In genomic region chr1:87560961-87561360, GRCh38 we compare ENCODE assay signal across 14 cellular contexts.
DNase-seq lines count a peak whose midpoint lies in the region; ATAC-seq and TF ChIP-seq lines count a peak whose summit lies in the region.
"Had no signal": no experiment of that assay in that cellular context is flagged by ENCODE, and none has a peak within 500 bp of the region (broad histone marks: within the 10 kb centered on the region; RNA-seq: fewer than 3 reads in every experiment).

No MANE protein-coding gene starts in this region.

- peak; percentile 96 for ATAC-seq in IMR-90 (ENCODE audit: low read depth)
- ATAC-seq in lung (ENCODE audit: insufficient read depth, low FRiP score) = peak; percentile 27
- no peak for ATAC-seq in GM21528 (IDR thresholded peaks at IDR 0.05; ENCODE audit: low FRiP score, unreplicated experiment)
- no peak for ATAC-seq in HG03571 (IDR thresholded peaks at IDR 0.05; ENCODE audit: unreplicated experiment)
- ATAC-seq: Right ventricle myocardium inferior had no signal

- intact Hi-C loops in IMR-90 (cut with micrococcal nuclease) = no loop called here

- BruUV-seq in IMR-90 (replicated peaks; lab: Mats Ljungman, UMichigan) = no TSS peak

- H3K23ac ChIP-seq in IMR-90 (ENCODE audit: low read depth, low read length) = no peak overlapping the region

- no peaks in the 10 kb centered on the region for H3K36me3 ChIP-seq in IMR-90 (ENCODE audit: control insufficient read depth, insufficient read depth, low read length)
- no peaks in the 10 kb centered on the region for H3K36me3 ChIP-seq in lung (ENCODE audit: control insufficient read depth in 2 of 2, insufficient read depth in 2 of 2, low read length in 2 of 2)

- H3K4me1 ChIP-seq in IMR-90 (ENCODE audit: control insufficient read depth, insufficient read depth, low read length) (peaks cover 5% of the 10 kb centered on the region), lung (ENCODE audit: control insufficient read depth in 2 of 2, insufficient read depth in 2 of 2, low read length in 2 of 2) (no peaks in the 10 kb centered on the region)

- CTCF ChIA-PET in IMR-90 (lab: Yijun Ruan, JAX) = no interaction called here

- no peak overlapping the region for H2AK9ac ChIP-seq in IMR-90 (replicated peaks; ENCODE audit: low read depth, low read length, poor library complexity)

- no peak overlapping the region for H2AFZ ChIP-seq in IMR-90 (replicated peaks; ENCODE audit: low read length, poor library complexity)

- H2AK5ac ChIP-seq in IMR-90 (ENCODE audit: low read depth, low read length) = no peak overlapping the region

- H4K91ac ChIP-seq in IMR-90 (ENCODE audit: insufficient read depth, low read depth, low read length) = peak overlapping the region; percentile 28; the same call in 1 of the 2 replicates

- H3K4me3 ChIP-seq in IMR-90 (ENCODE audit: insufficient read depth, low read depth, low read length) (no peak overlapping the region), cardiac fibroblast (replicated peaks in 1 of 2; ENCODE audit: low read depth in 2 of 2, low read length in 2 of 2) (no peak overlapping the region), lung (no peak overlapping the region)

- no peaks in the 10 kb centered on the region for H3K79me1 ChIP-seq in IMR-90 (ENCODE audit: low read depth in 1 of 2, low read length in 2 of 2)

- H3K4ac ChIP-seq in IMR-90 (ENCODE audit: low read depth, low read length) = no peak overlapping the region

- TF ChIP-seq RAD21 in IMR-90 (IDR thresholded peaks at IDR 0.05; ENCODE audit: low read length) = no peak

- no peaks in the 10 kb centered on the region for H4K20me1 ChIP-seq in IMR-90 (ENCODE audit: insufficient read depth, low read length)

- in situ Hi-C loops in IMR-90 (cut with MboI; ENCODE audit: low sequenced_read_pairs) = no loop called here

- peak overlapping the region in 1 of 2 experiments; percentile 13; a peak in 1 of 4 replicates for H4K8ac ChIP-seq in IMR-90 (ENCODE audit: low read depth in 2 of 2, low read length in 2 of 2)

- H3K9me3 ChIP-seq in IMR-90 (ENCODE audit: control insufficient read depth, insufficient read depth, low read length) (no peaks in the 10 kb centered on the region), lung (ENCODE audit: control insufficient read depth in 2 of 2, insufficient read depth in 1 of 2, low read length in 1 of 2) (no peaks in the 10 kb centered on the region)

- peak overlapping the region; percentile 48 for H2BK5ac ChIP-seq in IMR-90 (ENCODE audit: low read depth, low read length, poor library complexity, severe bottlenecking)

- DNase-seq in IMR-90 (peak; percentile 75), cardiac fibroblast (ENCODE audit: low read depth in 2 of 2) (peak; percentile 3 to 18), lung (ENCODE audit: low spot score) (no peak), erythroblast (lab: John Stamatoyannopoulos, UW) (no peak)
- DNase-seq in activated CD8-positive, alpha-beta memory T cell treated with anti-CD3 and anti-CD28 coated beads, Interleukin-2, amount 50 U/mL, for 48 hours = no peak
- DNase-seq: ACHN, H9, Karpas-422, NCI-H1436 treated with DMSO at 0.1 percent for 48 hours, NCI-H2029 treated with DMSO at 0.1 percent for 48 hours, NCI-H2171 treated with DMSO at 0.1 percent for 48 hours had no signal

- dilution Hi-C loops in IMR-90 (cut with HindIII; ENCODE audit: low sequenced_read_pairs, unreplicated experiment) = no loop called here

- H2BK15ac ChIP-seq in IMR-90 (ENCODE audit: low read depth, low read length) = no peak overlapping the region

- TF ChIP-seq POLR2A in IMR-90 (IDR thresholded peaks at IDR 0.05; ENCODE audit: low read depth, low read length) (no peak), erythroblast (IDR thresholded peaks at IDR 0.05; ENCODE audit: low read length) (no peak)

- H4K5ac ChIP-seq in IMR-90 (ENCODE audit: low read depth, low read length) = peak overlapping the region; percentile 57; the same call in 1 of the 2 replicates

- WGBS in IMR-90 (ENCODE audit: extremely low coverage in 2 of 2, insufficient read length in 1 of 2), 2 experiments = no CpG with 5 or more reads among the region's 1 CpG
- 88% methylated on average over 1 of the region's 1 CpG for WGBS in lung, 2 donors

- peak overlapping the region; percentile 89 for H3K27ac ChIP-seq in IMR-90 (ENCODE audit: insufficient read depth, low read length)
- no peak overlapping the region for H3K27ac ChIP-seq in lung (ENCODE audit: low read depth in 1 of 2, low read length in 1 of 2)

- H2BK20ac ChIP-seq in IMR-90 (ENCODE audit: low read depth, low read length) = no peak overlapping the region

- no peak overlapping the region for H3K14ac ChIP-seq in IMR-90 (replicated peaks; ENCODE audit: low read depth, low read length)

- no peak overlapping the region for H2BK120ac ChIP-seq in IMR-90 (ENCODE audit: low read depth, low read length)

- H3K9me1 ChIP-seq in IMR-90 (ENCODE audit: insufficient read depth, low read length) = no peaks in the 10 kb centered on the region

- POLR2A ChIA-PET in IMR-90 (lab: Charles Lee; ENCODE audit: unreplicated experiment) = interaction anchor here (0.5 kb wide), 1 partner anchor 232 kb away, joined by 3 read pairs; no protein-coding TSS in a partner anchor

- H3K18ac ChIP-seq in IMR-90 (ENCODE audit: low read depth, low read length) = peak overlapping the region; percentile 81

- H3K4me2 ChIP-seq in IMR-90 (ENCODE audit: low read depth, low read length) = peak overlapping the region; percentile 42

- TF ChIP-seq CTCF in IMR-90 (conservative IDR thresholded peaks at IDR 0.05; ENCODE audit: low read depth, low read length) (no peak), cardiac fibroblast (IDR thresholded peaks at IDR 0.05; ENCODE audit: low read depth, low read length) (no peak), lung (IDR thresholded peaks at IDR 0.05; ENCODE audit: control extremely low read depth, extremely low read depth) (no peak)

- H3K9ac ChIP-seq in IMR-90 (ENCODE audit: low read depth, low read length) = no peak overlapping the region

- H3K56ac ChIP-seq in IMR-90 (ENCODE audit: extremely low read depth, insufficient read depth, low read length) = no peak overlapping the region

- H3K27me3 ChIP-seq in IMR-90 (ENCODE audit: control insufficient read depth, insufficient read depth, low read length) (no peaks in the 10 kb centered on the region), lung (ENCODE audit: control insufficient read depth, insufficient read depth) (no peaks in the 10 kb centered on the region)

TF ChIP-seq in IMR-90, 13 proteins besides CTCF, POLR2A, EP300 and RAD21:
- TF ChIP-seq RFX5 (IDR thresholded peaks at IDR 0.05; ENCODE audit: low read depth, low read length) = no peak

Comparison
In these comparisons a context has a peak if more than half of its experiments do, and no peak if none do; other contexts are left out.
1. ATAC-seq: peak in IMR-90 (single experiment) and lung (single experiment); none in GM21528 (single experiment) and HG03571 (single experiment).
2. DNase-seq: peak in IMR-90 (single experiment) and cardiac fibroblast (2 of 2); none in lung (single experiment), activated CD8-positive, alpha-beta memory T cell treated with anti-CD3 and anti-CD28 coated beads, Interleukin-2, amount 50 U/mL, for 48 hours (single experiment) and erythroblast (0 of 2).